In the genomic region with DNA sequence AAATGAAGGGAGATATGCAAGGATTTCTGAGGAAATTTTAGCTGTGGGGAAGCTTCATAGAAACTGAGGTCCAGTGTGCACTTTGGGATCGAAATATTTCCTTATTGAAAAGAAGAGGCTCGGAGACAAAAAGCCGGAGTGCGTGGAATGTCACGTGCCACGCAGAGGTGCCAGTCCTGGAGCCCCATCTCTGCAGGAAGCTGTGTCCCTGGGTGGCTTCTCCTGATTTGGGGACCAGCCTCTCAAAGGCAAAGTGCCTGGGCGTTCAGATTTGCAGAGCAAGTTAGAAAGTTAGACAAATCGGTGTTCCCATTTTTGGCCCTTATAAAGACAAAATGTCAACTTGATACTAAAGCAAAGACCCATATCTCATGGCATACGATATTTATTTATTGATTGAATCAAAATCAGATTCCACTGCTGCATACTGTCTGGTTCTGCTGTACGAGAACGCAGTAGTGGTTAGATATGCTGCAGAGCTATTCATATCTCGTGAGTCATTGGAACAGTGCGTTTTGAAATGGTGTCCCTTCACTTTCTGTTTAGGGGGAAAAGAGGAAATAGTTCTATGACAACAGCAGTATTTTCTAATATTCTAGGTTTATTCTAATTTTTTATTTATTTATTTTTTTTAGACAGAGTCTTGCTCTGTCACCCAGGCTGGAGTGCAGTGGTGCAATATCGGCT, we compare ENCODE assay signal across 1 cellular context.
TF ChIP-seq lines count a peak whose summit lies in the region.

No MANE protein-coding gene starts in this region.

TF ChIP-seq in GM12878, 131 proteins besides CTCF, POLR2A, EP300 and RAD21 (continued from another document):
- TF ChIP-seq, protein P1, sequence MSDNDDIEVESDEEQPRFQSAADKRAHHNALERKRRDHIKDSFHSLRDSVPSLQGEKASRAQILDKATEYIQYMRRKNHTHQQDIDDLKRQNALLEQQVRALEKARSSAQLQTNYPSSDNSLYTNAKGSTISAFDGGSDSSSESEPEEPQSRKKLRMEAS (IDR thresholded peaks at IDR 0.05; ENCODE audit: low read depth, low read length) = no peak
- no peak for TF ChIP-seq SUZ12 (IDR thresholded peaks at IDR 0.05; ENCODE audit: unreplicated experiment)
